ENCODE assay signal across 6 cellular contexts in the genomic region with DNA sequence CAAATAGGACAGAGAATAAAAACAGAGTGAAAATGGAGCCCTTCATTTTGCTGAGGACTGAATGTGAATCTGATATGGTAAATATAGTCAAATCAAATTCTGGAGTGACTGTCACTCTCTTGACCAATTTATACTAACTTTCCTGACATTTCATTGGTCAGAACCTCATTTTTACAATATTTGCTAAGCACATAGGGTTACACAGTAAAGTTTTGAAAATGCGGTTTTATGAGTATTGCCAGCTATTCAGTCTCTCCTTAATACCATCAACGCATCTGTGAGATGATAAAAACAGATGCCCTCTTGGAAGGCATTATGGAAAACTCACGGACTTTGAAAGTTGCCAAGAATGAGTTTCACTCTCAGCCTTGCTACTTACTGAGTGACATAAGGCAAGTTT. TPM values are rescaled to one million over a fixed set of nuclear protein-coding genes. Genes with fewer than 3 reads are reported as not detected.
"Had no signal": no experiment of that assay in that cellular context is flagged by ENCODE, and none has a peak within 500 bp of the region (broad histone marks: within the 10 kb centered on the region; RNA-seq: fewer than 3 reads in every experiment).

A gene with protein sequence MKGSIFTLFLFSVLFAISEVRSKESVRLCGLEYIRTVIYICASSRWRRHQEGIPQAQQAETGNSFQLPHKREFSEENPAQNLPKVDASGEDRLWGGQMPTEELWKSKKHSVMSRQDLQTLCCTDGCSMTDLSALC (minus strand): TSS at position 101 of the 400 bp plus-strand sequence. CDS start 55 bp downstream, at position 46.

- H2AFZ ChIP-seq: GM23338 had no signal

- DNase-seq: H9, HCEC 1CT, IMR-90 had no signal

- H3K27ac Mint-ChIP-seq: GM23338, H9 had no signal

- H3K4me2 ChIP-seq: GM23338 had no signal

- ATAC-seq: GM23338 had no signal

- H3K4me3 ChIP-seq: GM23338 had no signal

- H3K4me3 Mint-ChIP-seq: GM23338, H9 had no signal

- H3K9me3 Mint-ChIP-seq: GM23338, H9 had no signal

RNA-seq across cellular contexts. Expression of the gene that starts here (rescaled TPM):
- total RNA-seq: GM23338, H1, H9, HT-29, IMR-90 had no signal
- polyA plus RNA-seq: GM23338, H1, IMR-90 had no signal
